Comparison of ENCODE assay signal across 15 cellular contexts in genomic region chr1:22026924-22027289, GRCh38. TPM values are rescaled to one million over a fixed set of nuclear protein-coding genes. Genes with fewer than 3 reads are reported as not detected.
A peak's percentile ranks its signal among the peaks of the same experiment; 100 is the strongest.
DNase-seq lines count a peak whose midpoint lies in the region; ATAC-seq, FAIRE-seq and TF ChIP-seq lines count a peak whose summit lies in the region.
"Had no signal": no experiment of that assay in that cellular context is flagged by ENCODE, and none has a peak within 500 bp of the region (broad histone marks: within the 10 kb centered on the region; RNA-seq: fewer than 3 reads in every experiment).

No MANE protein-coding gene starts in this region.

- CTCF ChIA-PET in CD4-positive, alpha-beta memory T cell (lab: Charles Lee; ENCODE audit: partially characterized antibody), result interaction anchor here (12.4 kb wide), 1 partner anchor 13 kb away, joined by 113 read pairs; no protein-coding TSS in a partner anchor
- CTCF ChIA-PET in activated CD8-positive, alpha-beta T cell treated with anti-CD3 and anti-CD28 coated beads, Interleukin-2, amount 10 ng/mL, durations not matched to agents 7 days and 5 days (lab: Charles Lee), result interaction anchor here (6.1 to 17.7 kb wide), 2 partner anchors 13 to 28 kb away, joined by 42 to 210 read pairs; partner anchors contain the start of gene CDC42

- peak overlapping the region; percentile 97 for H3K27ac ChIP-seq in CD4-positive, alpha-beta memory T cell (ENCODE audit: low read depth, low read length)

- TF ChIP-seq CTCF in natural killer cell (IDR thresholded peaks at IDR 0.05), result no peak

- intact Hi-C loops in CD4-positive, alpha-beta memory T cell (cut with micrococcal nuclease), result no loop called here
- intact Hi-C loops in natural killer cell (cut with micrococcal nuclease), result loop anchor here (10.0 kb wide), 1 partner anchor 692 kb away; no protein-coding TSS in a partner anchor

- H3K36me3 Mint-ChIP-seq in CD4-positive, alpha-beta memory T cell, result peaks cover 4 to 15% of the 10 kb centered on the region in 2 donors
- H3K36me3 Mint-ChIP-seq in activated CD8-positive, alpha-beta T cell treated with anti-CD3 and anti-CD28 coated beads, Interleukin-2, amount 10 ng/mL, durations not matched to agents 7 days and 5 days (ENCODE audit: low read depth), result peaks cover 19% of the 10 kb centered on the region
- no peaks in the 10 kb centered on the region for H3K36me3 Mint-ChIP-seq in natural killer cell

- no peak overlapping the region for H3K4me3 ChIP-seq in CD4-positive, alpha-beta memory T cell (ENCODE audit: low read length in 2 of 2)

- H3K4me3 Mint-ChIP-seq in CD4-positive, alpha-beta memory T cell, result peak overlapping the region; percentile 41 to 98 (median 62)
- H3K4me3 Mint-ChIP-seq in activated CD8-positive, alpha-beta T cell treated with anti-CD3 and anti-CD28 coated beads, Interleukin-2, amount 10 ng/mL, durations not matched to agents 7 days and 5 days, result peak overlapping the region; percentile 89
- no peak overlapping the region for H3K4me3 Mint-ChIP-seq in natural killer cell

- no peaks in the 10 kb centered on the region for H3K36me3 ChIP-seq in CD4-positive, alpha-beta memory T cell (ENCODE audit: insufficient read depth, low read length)

- ATAC-seq in activated CD8-positive, alpha-beta T cell treated with anti-CD3 and anti-CD28 coated beads, Interleukin-2, amount 10 ng/mL, durations not matched to agents 7 days and 5 days, result no peak
- ATAC-seq in natural killer cell, result no peak
- no peak for ATAC-seq in HG02623 (IDR thresholded peaks at IDR 0.05; ENCODE audit: unreplicated experiment)
- ATAC-seq: foreskin keratinocyte, lower lobe of right lung, Right ventricle myocardium inferior had no signal

- H3K4me1 Mint-ChIP-seq in CD4-positive, alpha-beta memory T cell, result peaks cover 38 to 75% (median 58%) of the 10 kb centered on the region in 4 donors
- H3K4me1 Mint-ChIP-seq in activated CD8-positive, alpha-beta T cell treated with anti-CD3 and anti-CD28 coated beads, Interleukin-2, amount 10 ng/mL, durations not matched to agents 7 days and 5 days (ENCODE audit: low read depth), result peaks cover 67% of the 10 kb centered on the region
- peaks cover 38 to 41% of the 10 kb centered on the region in 2 donors for H3K4me1 Mint-ChIP-seq in natural killer cell

- no peak for DNase-seq in CD4-positive, alpha-beta memory T cell
- DNase-seq in GM18507 (ENCODE audit: extremely low spot score, insufficient read length, low read depth) (no peak), natural killer cell (no peak), RKO (ENCODE audit: low spot score) (no peak), mucosa of gallbladder (ENCODE audit: low spot score) (no peak)
- DNase-seq in activated CD8-positive, alpha-beta T cell treated with anti-CD3 and anti-CD28 coated beads, Interleukin-2, amount 10 ng/mL, durations not matched to agents 7 days and 5 days, result no peak
- DNase-seq: foreskin keratinocyte, lower lobe of right lung, NCI-H2107, occipital lobe had no signal

- POLR2A ChIA-PET in CD4-positive, alpha-beta memory T cell (lab: Charles Lee; ENCODE audit: partially characterized antibody), result interaction anchor here (0.6 to 23.8 kb wide), 3 partner anchors 11 to 77 kb away, joined by 3 to 874 read pairs (median 339); partner anchors contain the start of gene CDC42
- POLR2A ChIA-PET in activated CD8-positive, alpha-beta T cell treated with anti-CD3 and anti-CD28 coated beads, Interleukin-2, amount 10 ng/mL, durations not matched to agents 7 days and 5 days (lab: Charles Lee), result interaction anchor here (1.3 to 10.7 kb wide), 3 partner anchors 11 to 40 kb away, joined by 3 to 310 read pairs (median 201); partner anchors contain the start of gene CDC42

- FAIRE-seq in GM18507 (lab: Jason Lieb, UNC), result peak; percentile 5
- FAIRE-seq: bronchial epithelial cell, G401.6 had no signal

- no peaks in the 10 kb centered on the region for H3K9me3 ChIP-seq in CD4-positive, alpha-beta memory T cell (ENCODE audit: control insufficient read depth in 1 of 2, low read length in 2 of 2)
- H3K9me3 ChIP-seq: lower lobe of right lung had no signal

- H3K27ac Mint-ChIP-seq in CD4-positive, alpha-beta memory T cell, result peak overlapping the region; percentile 75 to 100 (median 98)
- peak overlapping the region; percentile 97 for H3K27ac Mint-ChIP-seq in activated CD8-positive, alpha-beta T cell treated with anti-CD3 and anti-CD28 coated beads, Interleukin-2, amount 10 ng/mL, durations not matched to agents 7 days and 5 days
- H3K27ac Mint-ChIP-seq in natural killer cell, result peak overlapping the region; percentile 95 to 97

- no peaks in the 10 kb centered on the region for H3K9me3 Mint-ChIP-seq in CD4-positive, alpha-beta memory T cell
- no peaks in the 10 kb centered on the region for H3K9me3 Mint-ChIP-seq in activated CD8-positive, alpha-beta T cell treated with anti-CD3 and anti-CD28 coated beads, Interleukin-2, amount 10 ng/mL, durations not matched to agents 7 days and 5 days (ENCODE audit: insufficient read depth)
- no peaks in the 10 kb centered on the region for H3K9me3 Mint-ChIP-seq in natural killer cell

- no peaks in the 10 kb centered on the region for H3K27me3 ChIP-seq in CD4-positive, alpha-beta memory T cell (ENCODE audit: insufficient read depth, low read length)
- H3K27me3 ChIP-seq: foreskin keratinocyte had no signal

- peaks cover 53% of the 10 kb centered on the region for H3K4me1 ChIP-seq in CD4-positive, alpha-beta memory T cell (ENCODE audit: insufficient read depth, low read length)

- H3K27me3 Mint-ChIP-seq in CD4-positive, alpha-beta memory T cell, result no peaks in the 10 kb centered on the region
- H3K27me3 Mint-ChIP-seq in activated CD8-positive, alpha-beta T cell treated with anti-CD3 and anti-CD28 coated beads, Interleukin-2, amount 10 ng/mL, durations not matched to agents 7 days and 5 days (ENCODE audit: low read depth), result no peaks in the 10 kb centered on the region
- H3K27me3 Mint-ChIP-seq in natural killer cell (ENCODE audit: low read depth in 2 of 2), result no peaks in the 10 kb centered on the region

RNA-seq across cellular contexts. Expression of gene CELA3A, which starts 25.4 kb away (rescaled TPM):
- not detected for total RNA-seq in CD4-positive, alpha-beta memory T cell
- not detected for polyA plus RNA-seq in CD4-positive, alpha-beta memory T cell
- not detected for total RNA-seq in activated CD8-positive, alpha-beta T cell treated with anti-CD3 and anti-CD28 coated beads, Interleukin-2, amount 10 ng/mL, durations not matched to agents 7 days and 5 days
- total RNA-seq in natural killer cell (not detected), mucosa of gallbladder (25.1 TPM)
- total RNA-seq: bronchial epithelial cell, foreskin keratinocyte, lower lobe of right lung, M059J, occipital lobe, Right ventricle myocardium inferior had no signal
- polyA plus RNA-seq: foreskin keratinocyte had no signal

RNA-seq across cellular contexts. Expression of gene CDC42, which starts 25.6 kb away (rescaled TPM):
- total RNA-seq in CD4-positive, alpha-beta memory T cell, result 100 to 1,000 TPM; 195 to 202 TPM
- polyA plus RNA-seq in CD4-positive, alpha-beta memory T cell, result 100 to 1,000 TPM; 159 to 320 TPM
- total RNA-seq in activated CD8-positive, alpha-beta T cell treated with anti-CD3 and anti-CD28 coated beads, Interleukin-2, amount 10 ng/mL, durations not matched to agents 7 days and 5 days, result 100 to 1,000 TPM; 365 to 389 TPM
- total RNA-seq in natural killer cell (100 to 1,000 TPM; 454 to 470 (median 463) TPM), mucosa of gallbladder (273 TPM)

RNA-seq across cellular contexts. Expression of gene CELA3B, which starts 50.1 kb away (rescaled TPM):
- not detected for total RNA-seq in CD4-positive, alpha-beta memory T cell
- polyA plus RNA-seq in CD4-positive, alpha-beta memory T cell, result not detected
- total RNA-seq in activated CD8-positive, alpha-beta T cell treated with anti-CD3 and anti-CD28 coated beads, Interleukin-2, amount 10 ng/mL, durations not matched to agents 7 days and 5 days, result not detected
- total RNA-seq in natural killer cell, result not detected
- total RNA-seq in mucosa of gallbladder, result 13.7 TPM
- total RNA-seq: bronchial epithelial cell, foreskin keratinocyte, lower lobe of right lung, M059J, occipital lobe, Right ventricle myocardium inferior had no signal
- polyA plus RNA-seq: foreskin keratinocyte had no signal

Comparison
In these comparisons a context has a peak if more than half of its experiments do, and no peak if none do; other contexts are left out.
1. RNA of gene CELA3A, which starts 25.4 kb away (total RNA-seq): 25.1 TPM in mucosa of gallbladder (single experiment); not detected in CD4-positive, alpha-beta memory T cell, not detected in activated CD8-positive, alpha-beta T cell treated with anti-CD3 and anti-CD28 coated beads, Interleukin-2, amount 10 ng/mL, durations not matched to agents 7 days and 5 days and not detected in natural killer cell; every median in the first group is over 10 times any median in the second.
2. RNA of gene CELA3B, which starts 50.1 kb away (total RNA-seq): 13.7 TPM in mucosa of gallbladder (single experiment); not detected in CD4-positive, alpha-beta memory T cell, not detected in activated CD8-positive, alpha-beta T cell treated with anti-CD3 and anti-CD28 coated beads, Interleukin-2, amount 10 ng/mL, durations not matched to agents 7 days and 5 days and not detected in natural killer cell; every median in the first group is over 10 times any median in the second.
3. Peak in every context shown above with its lines, with median percentiles within 50 percentile points of each other: H3K27ac Mint-ChIP-seq.